Comparison of ENCODE assay signal across 18 cellular contexts in the genomic region with DNA sequence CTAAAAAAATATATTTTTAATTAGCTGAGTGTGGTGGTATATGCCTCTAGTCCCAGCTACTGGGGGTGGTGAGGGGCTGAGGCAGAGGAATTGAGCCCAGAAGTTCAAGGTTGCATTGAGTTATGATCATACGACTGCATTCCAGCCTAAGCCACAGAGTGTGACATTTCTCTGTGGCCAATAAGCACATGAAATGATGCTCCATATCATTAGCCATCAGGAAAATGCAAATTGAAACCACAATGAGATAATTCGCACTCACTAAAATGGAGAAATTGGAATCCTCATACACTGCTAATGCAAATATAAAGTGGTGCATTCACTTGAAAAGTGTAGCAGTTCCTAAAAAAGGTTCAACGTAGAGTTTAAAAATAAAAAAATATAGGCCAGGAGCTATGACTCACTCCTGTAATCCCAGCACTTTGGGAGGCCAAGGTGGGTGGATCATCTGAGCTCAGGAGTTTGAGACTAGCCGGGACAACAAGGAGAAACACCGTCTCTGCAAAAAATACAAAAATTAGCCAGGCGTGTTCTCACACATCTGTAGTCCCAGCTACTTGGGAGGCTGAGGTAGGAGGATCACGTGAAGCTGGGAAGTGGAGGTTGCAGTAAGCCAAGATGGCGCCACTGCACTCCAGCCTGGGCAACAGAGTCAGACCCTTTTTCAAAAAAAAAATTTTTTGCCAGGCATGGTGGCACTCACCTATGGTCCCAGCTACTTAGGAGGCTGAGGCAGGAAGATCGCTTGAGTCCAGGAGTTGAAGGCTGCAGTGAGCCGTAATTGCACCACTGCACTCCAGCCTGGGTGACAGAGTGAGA. TPM values are rescaled to one million over a fixed set of nuclear protein-coding genes. Genes with fewer than 3 reads are reported as not detected.
DNase-seq lines count a peak whose midpoint lies in the region; ATAC-seq and TF ChIP-seq lines count a peak whose summit lies in the region.
"Had no signal": no experiment of that assay in that cellular context is flagged by ENCODE, and none has a peak within 500 bp of the region (broad histone marks: within the 10 kb centered on the region; RNA-seq: fewer than 3 reads in every experiment).

No MANE protein-coding gene starts in this region.

- H3K9ac ChIP-seq in Karpas-422 (ENCODE audit: low read length) = no peak overlapping the region
- H3K9ac ChIP-seq: BLaER1 treated with 17β-estradiol and CSF1 and Interleukin-3, amounts not matched to agents 10 nM and 100 nM had no signal

- ATAC-seq in HG02623 (IDR thresholded peaks at IDR 0.05; ENCODE audit: unreplicated experiment) (no peak), GM21381 (IDR thresholded peaks at IDR 0.05; ENCODE audit: unreplicated experiment) (no peak)
- ATAC-seq: GM12878 had no signal

- H3K9me3 ChIP-seq in DOHH2 (ENCODE audit: control insufficient read depth, insufficient read depth, low read length) = no peaks in the 10 kb centered on the region
- no peaks in the 10 kb centered on the region for H3K9me3 ChIP-seq in Karpas-422 (ENCODE audit: low read length)
- no peaks in the 10 kb centered on the region for H3K9me3 ChIP-seq in osteoblast (ENCODE audit: low read depth, low read length)
- H3K9me3 ChIP-seq: BLaER1 treated with 17β-estradiol and CSF1 and Interleukin-3, amounts not matched to agents 10 nM and 100 nM; HAP-1 had no signal

- H3K79me2 ChIP-seq in DOHH2 (ENCODE audit: control insufficient read depth, low read length) (no peaks in the 10 kb centered on the region), Karpas-422 (ENCODE audit: low read length) (no peaks in the 10 kb centered on the region), osteoblast (ENCODE audit: insufficient read depth, low read length) (no peaks in the 10 kb centered on the region)

- H3K36me3 ChIP-seq in DOHH2 (ENCODE audit: control insufficient read depth, low read length) (peaks cover 22% of the 10 kb centered on the region), Karpas-422 (ENCODE audit: insufficient read depth, low read length) (no peaks in the 10 kb centered on the region), osteoblast (ENCODE audit: insufficient read depth, low read length) (peaks cover 52% of the 10 kb centered on the region)

- no peak for TF ChIP-seq CTCF in DOHH2 (IDR thresholded peaks at IDR 0.05; ENCODE audit: low read depth, low read length, poor library complexity, severe bottlenecking)
- no peak for TF ChIP-seq CTCF in choroid plexus epithelial cell (conservative IDR thresholded peaks at IDR 0.05; ENCODE audit: low read depth, low read length)
- no peak for TF ChIP-seq CTCF in osteoblast (IDR thresholded peaks at IDR 0.05; ENCODE audit: extremely low read depth, low read depth, low read length)

- H3K4me2 ChIP-seq in DOHH2 (ENCODE audit: low read length) (peak overlapping the region; percentile 33), Karpas-422 (ENCODE audit: low read depth, low read length, poor library complexity, severe bottlenecking) (peak overlapping the region; percentile 46), osteoblast (ENCODE audit: insufficient read depth, low read length) (no peak overlapping the region)

- H3K9me2 ChIP-seq in DOHH2 (replicated peaks; ENCODE audit: control insufficient read depth, low read length) (no peaks in the 10 kb centered on the region), Karpas-422 (replicated peaks; ENCODE audit: insufficient read depth, low read length) (no peaks in the 10 kb centered on the region)

- H2AFZ ChIP-seq in Karpas-422 (ENCODE audit: low read length) (no peak overlapping the region), osteoblast (ENCODE audit: low read length) (no peak overlapping the region)

- H3K4me1 ChIP-seq in DOHH2 (ENCODE audit: control insufficient read depth, low read length) = peaks cover 13% of the 10 kb centered on the region
- peaks cover 15% of the 10 kb centered on the region for H3K4me1 ChIP-seq in Karpas-422 (ENCODE audit: low read length)
- H3K4me1 ChIP-seq in osteoblast (ENCODE audit: insufficient read depth, low read length) = peaks cover 7% of the 10 kb centered on the region
- H3K4me1 ChIP-seq: HAP-1 had no signal

- DNase-seq in Karpas-422 = peak; percentile 74
- peak; percentile 15 for DNase-seq in choroid plexus epithelial cell (ENCODE audit: low read depth)
- no peak for DNase-seq in osteoblast (ENCODE audit: insufficient read length, low spot score, missing footprints)
- no peak for DNase-seq in ureter (ENCODE audit: low spot score)
- DNase-seq: 8988T; ACHN; Calu3; CD4-positive, CD25-positive, alpha-beta regulatory T cell; DMS 273 treated with DMSO at 0.1 percent for 48 hours; DMS79 had no signal

- H3K27me3 ChIP-seq in DOHH2 (ENCODE audit: control insufficient read depth, low read length) (no peaks in the 10 kb centered on the region), Karpas-422 (ENCODE audit: low read length) (no peaks in the 10 kb centered on the region), osteoblast (ENCODE audit: insufficient read depth, low read length) (no peaks in the 10 kb centered on the region)
- H3K27me3 ChIP-seq: BLaER1 treated with 17β-estradiol and CSF1 and Interleukin-3, amounts not matched to agents 10 nM and 100 nM had no signal

- H4K20me1 ChIP-seq in DOHH2 (ENCODE audit: control insufficient read depth, insufficient read depth, low read depth, low read length) = no peaks in the 10 kb centered on the region
- H4K20me1 ChIP-seq in Karpas-422 (ENCODE audit: insufficient read depth, low read depth, low read length) = no peaks in the 10 kb centered on the region
- H4K20me1 ChIP-seq in osteoblast (ENCODE audit: insufficient read depth, low read length) = no peaks in the 10 kb centered on the region
- H4K20me1 ChIP-seq: BLaER1 treated with 17β-estradiol and CSF1 and Interleukin-3, amounts not matched to agents 10 nM and 100 nM had no signal

- no peaks in the 10 kb centered on the region for H3F3A ChIP-seq in DOHH2 (ENCODE audit: control insufficient read depth, insufficient read depth)

- no peak overlapping the region for H3K27ac ChIP-seq in DOHH2 (ENCODE audit: low read depth, low read length)
- H3K27ac ChIP-seq in Karpas-422 (ENCODE audit: low read length) = no peak overlapping the region
- H3K27ac ChIP-seq in osteoblast (ENCODE audit: low read depth, low read length) = peak overlapping the region; percentile 54
- H3K27ac ChIP-seq: BLaER1 treated with 17β-estradiol and CSF1 and Interleukin-3, amounts not matched to agents 10 nM and 100 nM had no signal

- H3K4me3 ChIP-seq in DOHH2 (ENCODE audit: low read length) (no peak overlapping the region), Karpas-422 (ENCODE audit: low read length) (no peak overlapping the region), choroid plexus epithelial cell (ENCODE audit: low read depth, low read length) (no peak overlapping the region), osteoblast (ENCODE audit: insufficient read depth, low read length) (no peak overlapping the region)
- H3K4me3 ChIP-seq: BLaER1 treated with 17β-estradiol and CSF1 and Interleukin-3, amounts not matched to agents 10 nM and 100 nM; GM12878; HAP-1 had no signal

RNA-seq across cellular contexts. Expression of a gene that starts 35.2 kb away (rescaled TPM):
- total RNA-seq in Karpas-422 (2014; rRNA removed; shearing (Covaris generic); ENCODE audit: low replicate concordance) = 4.7 and 6.6 TPM in 2 replicates
- 30.4 and 30.6 TPM in 2 replicates for total RNA-seq in osteoblast
- 37.6 TPM for total RNA-seq in ureter

RNA-seq across cellular contexts. Expression of a gene that starts 35.4 kb away (rescaled TPM):
- total RNA-seq in Karpas-422 (2014; rRNA removed; shearing (Covaris generic); ENCODE audit: low replicate concordance) = 51.9 and 130 TPM in 2 replicates
- 37.1 and 41.3 TPM in 2 replicates for total RNA-seq in osteoblast
- total RNA-seq in ureter = 31.6 TPM

RNA-seq across cellular contexts. Expression of a gene that starts 46.8 kb away (rescaled TPM):
- total RNA-seq in Karpas-422 (2014; rRNA removed; shearing (Covaris generic); ENCODE audit: low replicate concordance) = 0.04 TPM in 1 of 2 replicates, not detected in the other
- under 0.01 TPM in 2 replicates for total RNA-seq in osteoblast
- 0.26 TPM for total RNA-seq in ureter
- total RNA-seq: HT1080 had no signal

RNA-seq across cellular contexts. Expression of a gene that starts 53.2 kb away (rescaled TPM):
- not detected in 2 replicates for total RNA-seq in Karpas-422 (2014; rRNA removed; shearing (Covaris generic); ENCODE audit: low replicate concordance)
- not detected in 2 replicates for total RNA-seq in osteoblast
- total RNA-seq in ureter = not detected
- total RNA-seq: Calu3; CD4-positive, CD25-positive, alpha-beta regulatory T cell; GM12878; H1; HT1080 had no signal

Comparison
In these comparisons a context has a peak if more than half of its experiments do, and no peak if none do; other contexts are left out.
1. DNase-seq: peak in Karpas-422 (single experiment) and choroid plexus epithelial cell (single experiment); none in osteoblast (single experiment) and ureter (single experiment).